In the genomic region with DNA sequence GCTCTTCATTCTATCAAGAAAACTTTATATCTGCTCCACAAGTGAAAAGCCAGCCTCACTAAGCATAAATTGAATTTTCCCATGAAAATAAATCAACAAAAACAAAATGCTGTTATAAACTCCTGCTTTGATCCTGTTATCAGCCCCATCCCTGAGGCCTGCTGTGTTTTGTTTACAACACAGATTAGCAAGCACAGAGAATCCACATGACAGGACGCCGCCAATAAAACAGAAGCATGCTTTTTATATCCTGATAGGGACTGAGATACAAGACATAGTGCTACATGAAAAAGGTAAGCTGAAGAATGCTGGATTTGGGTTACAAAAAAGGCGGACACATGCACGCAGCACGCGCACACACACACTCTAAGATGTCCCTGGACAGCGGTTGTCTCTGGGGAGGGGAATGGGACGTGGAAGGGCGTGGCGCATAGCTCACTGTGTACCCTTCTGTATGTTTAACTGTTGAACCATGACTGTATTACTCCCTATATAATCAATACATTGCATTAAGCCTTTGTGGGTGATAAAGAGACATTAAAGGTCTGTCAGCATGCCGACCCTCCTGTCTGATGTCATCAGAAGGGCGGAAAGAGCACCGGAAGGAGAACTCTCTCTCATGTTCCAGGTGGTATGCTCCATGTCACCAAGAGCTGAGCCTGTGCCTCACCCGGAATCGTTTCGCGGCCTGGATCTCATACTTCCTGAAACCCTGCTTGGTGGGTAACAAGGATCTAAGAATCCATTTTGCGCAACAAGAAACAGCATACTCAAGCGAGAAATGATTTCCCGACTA, we compare ENCODE assay signal across 19 cellular contexts.
DNase-seq lines count a peak whose midpoint lies in the region; ATAC-seq and TF ChIP-seq lines count a peak whose summit lies in the region.
"Had no signal": no experiment of that assay in that cellular context is flagged by ENCODE, and none has a peak within 500 bp of the region (broad histone marks: within the 10 kb centered on the region; RNA-seq: fewer than 3 reads in every experiment).

No MANE protein-coding gene starts in this region.

- H3K9ac ChIP-seq in BLaER1 treated with 17β-estradiol and CSF1 and Interleukin-3, amounts not matched to agents 10 nM and 100 nM: no peak overlapping the region
- no peak overlapping the region for H3K9ac ChIP-seq in mesenchymal stem cell (ENCODE audit: low read length)

- no peaks in the 10 kb centered on the region for H3K27me3 ChIP-seq in BLaER1 treated with 17β-estradiol and CSF1 and Interleukin-3, amounts not matched to agents 10 nM and 100 nM
- H3K27me3 ChIP-seq in mesenchymal stem cell (ENCODE audit: control insufficient read depth in 1 of 2, insufficient read depth in 1 of 2, low read length in 2 of 2) (peaks cover 14 to 31% of the 10 kb centered on the region in 2 experiments), GM23338 (ENCODE audit: insufficient read depth) (no peaks in the 10 kb centered on the region)
- H3K27me3 ChIP-seq: SJCRH30 had no signal

- peak overlapping the region in 6 of 11 experiments; percentile 7 to 23 (median 18); a peak in 6 of 22 replicates for H3K4me2 ChIP-seq in BLaER1 treated with 17β-estradiol and CSF1 and Interleukin-3, amounts not matched to agents 10 nM and 100 nM
- H3K4me2 ChIP-seq in mesenchymal stem cell (ENCODE audit: low read length, poor library complexity, severe bottlenecking): no peak overlapping the region
- H3K4me2 ChIP-seq in GM23338: no peak overlapping the region
- H3K4me2 ChIP-seq: PC-9 had no signal

- H3F3A ChIP-seq in GM23338 (replicated peaks; ENCODE audit: low read depth): no peaks in the 10 kb centered on the region

- H3K4me3 ChIP-seq in BLaER1 treated with 17β-estradiol and CSF1 and Interleukin-3, amounts not matched to agents 10 nM and 100 nM: no peak overlapping the region
- H3K4me3 ChIP-seq in mesenchymal stem cell (ENCODE audit: insufficient read depth in 1 of 2, low read depth in 1 of 2, low read length in 2 of 2) (no peak overlapping the region), GM23338 (no peak overlapping the region)
- H3K4me3 ChIP-seq: PC-9, SJCRH30 had no signal

- H4K20me1 ChIP-seq in BLaER1 treated with 17β-estradiol and CSF1 and Interleukin-3, amounts not matched to agents 10 nM and 100 nM: peaks cover 83 to 100% (median 100%) of the 10 kb centered on the region in 11 experiments
- H4K20me1 ChIP-seq in GM23338 (replicated peaks; ENCODE audit: insufficient read depth): no peaks in the 10 kb centered on the region

- ATAC-seq in activated B cell treated with CpG ODN at 0.5 μM for 24 hours (ENCODE audit: low read depth) (no peak), GM23338 (no peak)
- ATAC-seq: CD8-positive, alpha-beta T cell had no signal

- no peak overlapping the region for H2BK120ac ChIP-seq in mesenchymal stem cell (ENCODE audit: low read depth, low read length)

- H3K18ac ChIP-seq in mesenchymal stem cell (ENCODE audit: low read depth in 1 of 2, low read length in 2 of 2): no peak overlapping the region

- intact Hi-C loops in activated B cell treated with CpG ODN at 0.5 μM for 24 hours (cut with micrococcal nuclease): no loop called here

- H3K36me3 ChIP-seq in BLaER1 treated with 17β-estradiol and CSF1 and Interleukin-3, amounts not matched to agents 10 nM and 100 nM: peaks cover 0 to 91% (median 32%) of the 10 kb centered on the region in 11 experiments; a peak in 18 of 22 replicates
- H3K36me3 ChIP-seq in mesenchymal stem cell (ENCODE audit: control insufficient read depth in 1 of 2, insufficient read depth in 2 of 2, low read depth in 1 of 2, low read length in 2 of 2) (peaks cover 0 to 5% of the 10 kb centered on the region in 2 experiments), GM23338 (ENCODE audit: insufficient read depth) (no peaks in the 10 kb centered on the region)
- H3K36me3 ChIP-seq: SJCRH30 had no signal

- H3K9me3 Mint-ChIP-seq in activated B cell treated with CpG ODN at 0.5 μM for 24 hours (no peaks in the 10 kb centered on the region), GM23338 (no peaks in the 10 kb centered on the region)
- H3K9me3 Mint-ChIP-seq: CD8-positive, alpha-beta T cell had no signal

- H3K36me3 Mint-ChIP-seq in activated B cell treated with CpG ODN at 0.5 μM for 24 hours (ENCODE audit: low read depth) (peaks cover 71% of the 10 kb centered on the region), GM23338 (ENCODE audit: low read depth) (no peaks in the 10 kb centered on the region)

- POLR2A ChIA-PET in activated B cell treated with CpG ODN at 0.5 μM for 24 hours (lab: Charles Lee): interaction anchor here (0.7 to 1.7 kb wide), 2 partner anchors 9 to 82 kb away, joined by 3 to 4 read pairs; no protein-coding TSS in a partner anchor

- H3K9me3 ChIP-seq in BLaER1 treated with 17β-estradiol and CSF1 and Interleukin-3, amounts not matched to agents 10 nM and 100 nM (replicated peaks in 1 of 11): no peaks in the 10 kb centered on the region
- H3K9me3 ChIP-seq in mesenchymal stem cell (ENCODE audit: control insufficient read depth, low read length): no peaks in the 10 kb centered on the region
- H3K9me3 ChIP-seq: SJCRH30 had no signal

- H2BK5ac ChIP-seq in mesenchymal stem cell (ENCODE audit: low read depth, low read length, poor library complexity, severe bottlenecking): no peak overlapping the region

- H3K4me1 Mint-ChIP-seq in activated B cell treated with CpG ODN at 0.5 μM for 24 hours (peaks cover 88% of the 10 kb centered on the region), GM23338 (peaks cover 51% of the 10 kb centered on the region)

- CTCF ChIA-PET in activated B cell treated with CpG ODN at 0.5 μM for 24 hours (lab: Charles Lee): interaction anchor here (0.8 to 1.2 kb wide), 2 partner anchors 9 to 10 kb away, joined by 3 read pairs; no protein-coding TSS in a partner anchor

- H2BK12ac ChIP-seq in mesenchymal stem cell (ENCODE audit: low read length in 2 of 2): no peak overlapping the region

- no peak overlapping the region for H3K4ac ChIP-seq in mesenchymal stem cell (ENCODE audit: low read depth in 1 of 2, low read length in 2 of 2)

- no peaks in the 10 kb centered on the region for H3K9me2 ChIP-seq in GM23338 (ENCODE audit: insufficient read depth)

- 88% methylated on average over 17 of the region's 20 CpGs for WGBS in mesenchymal stem cell

- H3K4me3 Mint-ChIP-seq in activated B cell treated with CpG ODN at 0.5 μM for 24 hours: no peak overlapping the region
- no peak overlapping the region; the same call in 2 of the 3 replicates for H3K4me3 Mint-ChIP-seq in GM23338
- H3K4me3 Mint-ChIP-seq: CD8-positive, alpha-beta T cell had no signal

- H3K14ac ChIP-seq in mesenchymal stem cell (ENCODE audit: low read length in 2 of 2): peak overlapping the region in 1 of 2 experiments; percentile 88

- H2BK15ac ChIP-seq in mesenchymal stem cell (ENCODE audit: low read depth, poor library complexity, severe bottlenecking): no peak overlapping the region

- H3K27me3 Mint-ChIP-seq in activated B cell treated with CpG ODN at 0.5 μM for 24 hours: no peaks in the 10 kb centered on the region
- peaks cover 5% of the 10 kb centered on the region for H3K27me3 Mint-ChIP-seq in GM23338 (ENCODE audit: insufficient read depth, low read depth, poor library complexity)

- H3K23ac ChIP-seq in mesenchymal stem cell (ENCODE audit: low read length in 2 of 2): no peak overlapping the region

- peak; percentile 55 for DNase-seq in NCI-H82 (lab: John Stamatoyannopoulos, UW)
- no peak for DNase-seq in NCI-H82 treated with DMSO at 0.1 percent for 48 hours (lab: John Stamatoyannopoulos, UW; ENCODE audit: unreplicated experiment)
- DNase-seq in activated B cell treated with CpG ODN at 0.5 μM for 24 hours: no peak
- DNase-seq in mesenchymal stem cell: no peak
- no peak for DNase-seq in GM23338 (ENCODE audit: low spot score)
- DNase-seq in nucleus accumbens (lab: John Stamatoyannopoulos, UW): no peak
- no peak for DNase-seq in activated T-cell treated with anti-CD3 and anti-CD28 coated beads, Interleukin-2, amount 50 U/mL, for 1 hour
- DNase-seq: Calu3; CD8-positive, alpha-beta T cell; GF-D8; H7; NCI-H1105 treated with DMSO at 0.1 percent for 48 hours; NCI-H1694; NCI-H510A treated with DMSO at 0.1 percent for 48 hours; PC-9; SJCRH30 had no signal

- H2AFZ ChIP-seq in mesenchymal stem cell (ENCODE audit: low read depth, low read length) (no peak overlapping the region), GM23338 (no peak overlapping the region)
- H2AFZ ChIP-seq: PC-9 had no signal

- H3K27ac Mint-ChIP-seq in activated B cell treated with CpG ODN at 0.5 μM for 24 hours: peak overlapping the region; percentile 75
- no peak overlapping the region for H3K27ac Mint-ChIP-seq in GM23338
- H3K27ac Mint-ChIP-seq: CD8-positive, alpha-beta T cell had no signal

- no peak overlapping the region for H3K27ac ChIP-seq in BLaER1 treated with 17β-estradiol and CSF1 and Interleukin-3, amounts not matched to agents 10 nM and 100 nM
- no peak overlapping the region for H3K27ac ChIP-seq in mesenchymal stem cell (ENCODE audit: low read length, poor library complexity, severe bottlenecking)
- H3K27ac ChIP-seq in GM23338 (ENCODE audit: low read depth): no peak overlapping the region
- H3K27ac ChIP-seq: 22Rv1, PC-9, RWPE1, SJCRH30 had no signal

- no peak overlapping the region for H2AK5ac ChIP-seq in mesenchymal stem cell (ENCODE audit: low read length, severe bottlenecking)

- no peaks in the 10 kb centered on the region for H3K79me2 ChIP-seq in GM23338 (replicated peaks; ENCODE audit: insufficient read depth)

- TF ChIP-seq CTCF in activated B cell treated with CpG ODN at 0.5 μM for 24 hours (IDR thresholded peaks at IDR 0.05) (no peak), GM23338 (conservative IDR thresholded peaks at IDR 0.05; ENCODE audit: low read depth in 2 of 2) (no peak)

- peak overlapping the region; percentile 29 for H4K91ac ChIP-seq in mesenchymal stem cell (ENCODE audit: low read length)

- H3K79me1 ChIP-seq in mesenchymal stem cell (replicated peaks; ENCODE audit: low read length, poor library complexity, severe bottlenecking): peaks cover 25% of the 10 kb centered on the region

- H3K4me1 ChIP-seq in BLaER1 treated with 17β-estradiol and CSF1 and Interleukin-3, amounts not matched to agents 10 nM and 100 nM: peaks cover 26 to 72% (median 56%) of the 10 kb centered on the region in 10 experiments
- H3K4me1 ChIP-seq in mesenchymal stem cell (ENCODE audit: control insufficient read depth, insufficient read depth, low read depth, low read length) (peaks cover 8% of the 10 kb centered on the region), GM23338 (ENCODE audit: insufficient read depth) (peaks cover 29% of the 10 kb centered on the region)

- H4K8ac ChIP-seq in mesenchymal stem cell (ENCODE audit: low read length): no peak overlapping the region

TF ChIP-seq in GM23338, 12 proteins besides CTCF, POLR2A, EP300 and RAD21:
- TF ChIP-seq JUNB (IDR thresholded peaks at IDR 0.05; ENCODE audit: unreplicated experiment): no peak
TF ChIP-seq in GM23338: peak in this region for 0.

Comparison
In these comparisons a context has a peak if more than half of its experiments do, and no peak if none do; other contexts are left out.
1. H3K4me2 ChIP-seq: peak in BLaER1 treated with 17β-estradiol and CSF1 and Interleukin-3, amounts not matched to agents 10 nM and 100 nM (6 of 11); none in mesenchymal stem cell (single experiment) and GM23338 (single experiment).